Comparison of ENCODE assay signal across 11 cellular contexts in genomic region chr2:37802899-37803379, GRCh38.
A peak's percentile ranks its signal among the peaks of the same experiment; 100 is the strongest.
DNase-seq lines count a peak whose midpoint lies in the region; ATAC-seq and TF ChIP-seq lines count a peak whose summit lies in the region.
"Had no signal": no experiment of that assay in that cellular context is flagged by ENCODE, and none has a peak within 500 bp of the region (broad histone marks: within the 10 kb centered on the region; RNA-seq: fewer than 3 reads in every experiment).

No MANE protein-coding gene starts in this region.

- TF ChIP-seq CTCF in colonic mucosa (IDR thresholded peaks at IDR 0.05) = no peak

- H3K4me1 ChIP-seq in colonic mucosa = peaks cover 5% of the 10 kb centered on the region

- no peak for ATAC-seq in GM21723 (IDR thresholded peaks at IDR 0.05; ENCODE audit: unreplicated experiment)
- ATAC-seq: sciatic nerve had no signal

- H3K27ac ChIP-seq in colonic mucosa = peak overlapping the region; percentile 3

- H3K9ac ChIP-seq in colonic mucosa (ENCODE audit: low read depth in 2 of 2, low read length in 2 of 2) = no peak overlapping the region

- H3K36me3 ChIP-seq in colonic mucosa = no peaks in the 10 kb centered on the region

- H3K4me3 ChIP-seq in colonic mucosa = no peak overlapping the region

- H3K27me3 ChIP-seq in colonic mucosa = no peaks in the 10 kb centered on the region

- intact Hi-C loops in colonic mucosa (cut with DNase I) = no loop called here

- no peaks in the 10 kb centered on the region for H3K9me3 ChIP-seq in colonic mucosa

- DNase-seq in DMS53 (lab: John Stamatoyannopoulos, UW) (peak; percentile 81), MV-4-11 (lab: John Stamatoyannopoulos, UW) (peak; percentile 24), colonic mucosa (no peak), non-pigmented ciliary epithelial cell (ENCODE audit: low read depth) (peak; percentile 94), T-helper 2 cell (no peak), putamen (ENCODE audit: low spot score) (no peak)
- DNase-seq in activated T-cell treated with anti-CD3 and anti-CD28 coated beads, Interleukin-2, amount 50 U/mL, for 1 hour = no peak
- DNase-seq: Right ventricle myocardium superior; stimulated activated naive CD4-positive, alpha-beta T cell had no signal

Comparison
In these comparisons a context has a peak if more than half of its experiments do, and no peak if none do; other contexts are left out.
1. DNase-seq: peak in DMS53 (single experiment), MV-4-11 (single experiment) and non-pigmented ciliary epithelial cell (single experiment); none in colonic mucosa (single experiment), T-helper 2 cell (0 of 5), activated T-cell treated with anti-CD3 and anti-CD28 coated beads, Interleukin-2, amount 50 U/mL, for 1 hour (single experiment) and putamen (single experiment).